8 cellular contexts compared by ENCODE assay signal in the genomic region with DNA sequence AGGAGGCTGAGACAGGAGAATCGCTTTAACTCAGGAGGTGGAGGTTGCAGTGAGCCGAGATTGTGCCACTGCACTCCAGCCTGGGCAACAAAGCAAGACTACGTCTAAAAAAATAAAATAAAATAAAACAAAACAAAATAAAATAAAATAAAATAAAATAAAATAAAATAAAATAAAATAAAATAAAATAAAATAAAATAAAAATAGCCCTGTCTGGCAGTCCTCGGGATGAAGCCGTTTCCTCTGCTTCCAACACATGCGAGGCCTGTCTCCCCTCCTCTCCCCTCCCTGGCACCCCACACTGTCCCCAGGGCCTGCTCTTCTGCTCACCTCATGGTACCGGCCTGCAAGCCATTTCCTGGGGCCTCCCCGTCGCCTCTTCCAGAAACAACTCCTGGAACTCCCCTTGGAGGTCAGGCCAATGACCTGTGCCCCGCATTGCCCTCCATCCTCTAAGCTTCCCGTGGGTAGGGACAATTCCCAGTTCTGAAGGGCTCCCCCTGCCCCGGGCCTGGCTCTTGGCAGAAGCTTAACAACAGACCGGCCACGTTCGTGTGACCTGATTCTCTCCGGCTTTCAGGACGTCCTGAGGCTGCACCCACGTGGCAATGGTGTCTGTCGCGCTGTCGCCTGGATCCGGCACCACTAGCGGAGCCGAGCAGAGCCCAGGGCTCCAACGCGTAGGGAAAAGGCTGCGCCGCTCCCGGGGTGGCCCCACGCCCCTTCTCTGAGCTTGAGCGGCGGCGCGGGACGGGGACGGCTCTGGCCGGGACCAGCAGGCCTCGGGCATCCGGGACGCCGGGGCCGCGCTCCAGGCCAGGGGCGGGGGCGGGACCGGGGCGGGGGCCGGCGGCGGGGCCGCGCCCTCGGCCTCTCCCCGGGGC. TPM values are rescaled to one million over a fixed set of nuclear protein-coding genes. Genes with fewer than 3 reads are reported as not detected.
DNase-seq lines count a peak whose midpoint lies in the region; ATAC-seq and TF ChIP-seq lines count a peak whose summit lies in the region.

No MANE protein-coding gene starts in this region.

- intact Hi-C loops in Calu3 (cut with micrococcal nuclease; ENCODE audit: unreplicated experiment) (no loop called here), activated B cell treated with CpG ODN at 0.5 μM for 24 hours (cut with micrococcal nuclease) (loop anchor here (2.0 kb wide), 1 partner anchor 157 kb away; a partner anchor contains a TSS)

- WGBS in tibial nerve, 2 donors, result 14 to 30% methylated on average over 18 to 41 of the region's 54 CpGs

- TF ChIP-seq EP300 in tibial nerve (IDR thresholded peaks at IDR 0.05), result peak in 1 of 2 donors; percentile 54

- peaks cover 17% of the 10 kb centered on the region for H3K4me1 Mint-ChIP-seq in Calu3 (ENCODE audit: low read depth, unreplicated experiment)
- peaks cover 67% of the 10 kb centered on the region for H3K4me1 Mint-ChIP-seq in activated B cell treated with CpG ODN at 0.5 μM for 24 hours
- peaks cover 40% of the 10 kb centered on the region for H3K4me1 Mint-ChIP-seq in endothelial cell (ENCODE audit: unreplicated experiment)

- peaks cover 7% of the 10 kb centered on the region for H3K36me3 Mint-ChIP-seq in Calu3 (ENCODE audit: insufficient read depth, unreplicated experiment)
- H3K36me3 Mint-ChIP-seq in activated B cell treated with CpG ODN at 0.5 μM for 24 hours (ENCODE audit: low read depth), result peaks cover 15% of the 10 kb centered on the region
- H3K36me3 Mint-ChIP-seq in endothelial cell (ENCODE audit: low read depth, unreplicated experiment), result peaks cover 4% of the 10 kb centered on the region

- no peaks in the 10 kb centered on the region for H3K27me3 Mint-ChIP-seq in Calu3 (ENCODE audit: unreplicated experiment)
- no peaks in the 10 kb centered on the region for H3K27me3 Mint-ChIP-seq in activated B cell treated with CpG ODN at 0.5 μM for 24 hours
- peaks cover 6% of the 10 kb centered on the region for H3K27me3 Mint-ChIP-seq in endothelial cell (ENCODE audit: unreplicated experiment)

- H3K27ac Mint-ChIP-seq in Calu3 (ENCODE audit: unreplicated experiment) (peak overlapping the region; percentile 66), activated B cell treated with CpG ODN at 0.5 μM for 24 hours (peak overlapping the region; percentile 92), endothelial cell (ENCODE audit: unreplicated experiment) (peak overlapping the region; percentile 82)

- peak; percentile 29 for ATAC-seq in HG02678 (IDR thresholded peaks at IDR 0.05; ENCODE audit: unreplicated experiment)
- peak; percentile 14 for ATAC-seq in activated B cell treated with CpG ODN at 0.5 μM for 24 hours (ENCODE audit: low read depth)

- peaks cover 0 to 24% (median 6%) of the 10 kb centered on the region in 4 donors for H3K4me1 ChIP-seq in tibial nerve

- BruUV-seq in Calu3 (replicated peaks; lab: Mats Ljungman, UMichigan), result no TSS peak

- no peaks in the 10 kb centered on the region for H3K9me3 ChIP-seq in tibial nerve

- H3K27ac ChIP-seq in tibial nerve, result peak overlapping the region in 3 of 4 donors; percentile 26 to 88 (median 78)

- H3K4me3 ChIP-seq in tibial nerve, result peak overlapping the region; percentile 48 to 67 (median 54)

- peaks cover 0 to 4% of the 10 kb centered on the region in 2 donors for H3K27me3 ChIP-seq in tibial nerve

- no peaks in the 10 kb centered on the region for H3K36me3 ChIP-seq in tibial nerve

- CTCF ChIA-PET in Calu3 (lab: Charles Lee), result interaction anchor here (0.9 kb wide), 1 partner anchor 57 kb away, joined by 4 read pairs; no protein-coding TSS in a partner anchor
- CTCF ChIA-PET in activated B cell treated with CpG ODN at 0.5 μM for 24 hours (lab: Charles Lee), result interaction anchor here (0.7 to 2.8 kb wide), 6 partner anchors 20 to 62 kb away, joined by 3 to 19 read pairs (median 4); no protein-coding TSS in a partner anchor

- POLR2A ChIA-PET in activated B cell treated with CpG ODN at 0.5 μM for 24 hours (lab: Charles Lee), result interaction anchor here (0.5 to 7.0 kb wide), 12 partner anchors 11 to 158 kb away, joined by 3 to 61 read pairs (median 7); a partner anchor contains a TSS

- TF ChIP-seq POLR2A in tibial nerve (IDR thresholded peaks at IDR 0.05), result peak in 1 of 2 donors; percentile 11

- DNase-seq in Calu3 (peak; percentile 58), activated B cell treated with CpG ODN at 0.5 μM for 24 hours (peak; percentile 67), endothelial cell (ENCODE audit: low spot score) (peak; percentile 48), mucosa of gallbladder (ENCODE audit: low spot score) (peak; percentile 18), tibial nerve (ENCODE audit: low spot score in 2 of 2) (no peak), SIG-M5 (lab: John Stamatoyannopoulos, UW) (no peak), midbrain (lab: John Stamatoyannopoulos, UW) (no peak)

- H3K4me3 Mint-ChIP-seq in Calu3 (ENCODE audit: low read depth, unreplicated experiment) (peak overlapping the region; percentile 81), activated B cell treated with CpG ODN at 0.5 μM for 24 hours (peak overlapping the region; percentile 89), endothelial cell (ENCODE audit: unreplicated experiment) (peak overlapping the region; percentile 82)

- TF ChIP-seq CTCF in Calu3 (IDR thresholded peaks at IDR 0.05; ENCODE audit: unreplicated experiment), result no peak
- no peak for TF ChIP-seq CTCF in activated B cell treated with CpG ODN at 0.5 μM for 24 hours (IDR thresholded peaks at IDR 0.05)
- no peak for TF ChIP-seq CTCF in endothelial cell (IDR thresholded peaks at IDR 0.05; ENCODE audit: unreplicated experiment)
- TF ChIP-seq CTCF in tibial nerve (IDR thresholded peaks at IDR 0.05), result no peak

- H3K9me3 Mint-ChIP-seq in Calu3 (ENCODE audit: low read depth, unreplicated experiment) (no peaks in the 10 kb centered on the region), activated B cell treated with CpG ODN at 0.5 μM for 24 hours (no peaks in the 10 kb centered on the region), endothelial cell (ENCODE audit: unreplicated experiment) (no peaks in the 10 kb centered on the region)

RNA-seq across cellular contexts. Expression of a gene that starts 0.5 kb away (rescaled TPM):
- total RNA-seq in Calu3 (2022) (11.1 and 15.6 TPM in 2 replicates), activated B cell treated with CpG ODN at 0.5 μM for 24 hours (53.5 and 53.6 TPM in 2 replicates), endothelial cell (ENCODE audit: unreplicated experiment) (105 TPM), mucosa of gallbladder (16.5 TPM), tibial nerve (10 to 100 TPM; 33.5 to 73.5 (median 41.5) TPM)

Comparison
In these comparisons a context has a peak if more than half of its experiments do, and no peak if none do; other contexts are left out.
1. DNase-seq: peak in Calu3 (single experiment), activated B cell treated with CpG ODN at 0.5 μM for 24 hours (single experiment), endothelial cell (single experiment) and mucosa of gallbladder (single experiment); none in tibial nerve (0 of 2), SIG-M5 (single experiment) and midbrain (single experiment).
2. Peak in every context shown above with its lines, with median percentiles within 50 percentile points of each other: H3K27ac Mint-ChIP-seq and H3K4me3 Mint-ChIP-seq.